ENCODE assay signal across 18 cellular contexts in genomic region chr4:109973529-109973905, GRCh38.
A peak's percentile ranks its signal among the peaks of the same experiment; 100 is the strongest.
DNase-seq lines count a peak whose midpoint lies in the region; ATAC-seq, FAIRE-seq and TF ChIP-seq lines count a peak whose summit lies in the region.
"Had no signal": no experiment of that assay in that cellular context is flagged by ENCODE, and none has a peak within 500 bp of the region (broad histone marks: within the 10 kb centered on the region; RNA-seq: fewer than 3 reads in every experiment).

No MANE protein-coding gene starts in this region.

- BruUV-seq in mammary epithelial cell (replicated peaks; lab: Mats Ljungman, UMichigan) (no TSS peak), MCF 10A (replicated peaks; lab: Mats Ljungman, UMichigan) (no TSS peak)

- no peaks in the 10 kb centered on the region for H3K27me3 Mint-ChIP-seq in MCF 10A (ENCODE audit: insufficient read depth, unreplicated experiment)

- H3K27ac ChIP-seq in mammary epithelial cell (ENCODE audit: insufficient read depth, low read depth, low read length): no peak overlapping the region
- H3K27ac ChIP-seq in H1 (ENCODE audit: low read depth, low read length): no peak overlapping the region
- no peak overlapping the region for H3K27ac ChIP-seq in prostate gland

- H3K4me2 ChIP-seq in mammary epithelial cell (ENCODE audit: insufficient read depth, low read depth, low read length) (no peak overlapping the region), H1 (ENCODE audit: insufficient read depth in 1 of 2, low read depth in 2 of 2, low read length in 2 of 2) (peak overlapping the region; percentile 59 to 85)

- H3K4me3 Mint-ChIP-seq in MCF 10A (ENCODE audit: unreplicated experiment): no peak overlapping the region
- H3K4me3 Mint-ChIP-seq: CD14-positive monocyte, HFFc6 had no signal

- no peak overlapping the region for H3K4ac ChIP-seq in H1 (replicated peaks; ENCODE audit: insufficient read length, low read depth, low read length)

- no peaks in the 10 kb centered on the region for H3K9me3 ChIP-seq in mammary epithelial cell (replicated peaks; ENCODE audit: insufficient read depth, low read length)
- no peaks in the 10 kb centered on the region for H3K9me3 ChIP-seq in H1 (ENCODE audit: insufficient read depth in 2 of 2, low read depth in 1 of 2, low read length in 1 of 2)
- H3K9me3 ChIP-seq in mucosa of descending colon: no peaks in the 10 kb centered on the region
- no peaks in the 10 kb centered on the region for H3K9me3 ChIP-seq in prostate gland

- DNase-seq in mammary epithelial cell: no peak
- no peak for DNase-seq in MCF 10A (ENCODE audit: unreplicated experiment)
- no peak for DNase-seq in H1 (ENCODE audit: low read depth in 1 of 2, low spot score in 2 of 2)
- DNase-seq in mucosa of descending colon: peak in 1 of 3 donors; percentile 17
- no peak for DNase-seq in DMS 273 treated with DMSO at 0.1 percent for 48 hours (lab: John Stamatoyannopoulos, UW)
- DNase-seq in prostate gland (ENCODE audit: low spot score): no peak
- DNase-seq in mucosa of gallbladder (ENCODE audit: low spot score): no peak
- DNase-seq: COR-L47, DMS79, HFFc6, Kasumi-1, NCI-H1436, NCI-H2029 treated with DMSO at 0.1 percent for 48 hours, NCI-H524, RPMI8226 had no signal

- H4K20me1 ChIP-seq in mammary epithelial cell (ENCODE audit: insufficient read depth, low read length): no peaks in the 10 kb centered on the region
- no peaks in the 10 kb centered on the region for H4K20me1 ChIP-seq in H1 (replicated peaks in 1 of 2; ENCODE audit: control insufficient read depth in 1 of 2, insufficient read depth in 2 of 2, low read length in 2 of 2)

- H3K23me2 ChIP-seq in H1 (ENCODE audit: low read depth, low read length): peaks cover 4% of the 10 kb centered on the region

- H2BK5ac ChIP-seq in H1 (ENCODE audit: low read depth, low read length): no peak overlapping the region

- H2BK20ac ChIP-seq in H1 (ENCODE audit: low read length): no peak overlapping the region

- CTCF ChIA-PET in mammary epithelial cell (lab: Charles Lee; ENCODE audit: low non-redundant PET) (no interaction called here), MCF 10A (lab: Yijun Ruan, JAX) (no interaction called here), H1 (lab: Charles Lee; ENCODE audit: partially characterized antibody) (interaction anchor here (0.6 kb wide), 1 partner anchor 220 kb away, joined by 3 read pairs; no protein-coding TSS in a partner anchor)

- H3K4me3 ChIP-seq in mammary epithelial cell (replicated peaks in 1 of 3; ENCODE audit: insufficient read depth in 1 of 3, low read depth in 2 of 3, low read length in 3 of 3) (no peak overlapping the region), H1 (ENCODE audit: extremely low read depth in 1 of 4, insufficient read depth in 2 of 4, low read depth in 3 of 4, low read length in 4 of 4) (peak overlapping the region in 2 of 4 experiments; percentile 7 to 40; a peak in 4 of 8 replicates), mucosa of descending colon (no peak overlapping the region), prostate gland (no peak overlapping the region)

- H3K14ac ChIP-seq in H1 (ENCODE audit: insufficient read length): no peak overlapping the region

- ATAC-seq in mucosa of descending colon (peak; percentile 81), GM21367 (IDR thresholded peaks at IDR 0.05; ENCODE audit: unreplicated experiment) (no peak)

- TF ChIP-seq EP300 in H1 (IDR thresholded peaks at IDR 0.05; ENCODE audit: borderline replicate concordance in 1 of 2, low read depth in 2 of 2, low read length in 2 of 2): no peak

- no peak overlapping the region for H2BK120ac ChIP-seq in H1 (replicated peaks; ENCODE audit: low read depth, low read length)

- peak overlapping the region; percentile 36; the same call in 1 of the 2 replicates for H2BK15ac ChIP-seq in H1 (ENCODE audit: low read length)

- H4K5ac ChIP-seq in H1 (ENCODE audit: insufficient read length, low read depth, low read length): no peak overlapping the region

- no peaks in the 10 kb centered on the region for H3K9me3 Mint-ChIP-seq in MCF 10A (ENCODE audit: unreplicated experiment)
- H3K9me3 Mint-ChIP-seq: CD14-positive monocyte, HFFc6 had no signal

- H3K4me1 ChIP-seq in mammary epithelial cell (ENCODE audit: insufficient read depth, low read length): peaks cover 7% of the 10 kb centered on the region
- peaks cover 0 to 10% (median 4%) of the 10 kb centered on the region in 4 experiments; a peak in 3 of 7 replicates for H3K4me1 ChIP-seq in H1 (replicated peaks in 1 of 4; ENCODE audit: control insufficient read depth in 3 of 4, insufficient read depth in 4 of 4, low read length in 3 of 4)
- H3K4me1 ChIP-seq in mucosa of descending colon (ENCODE audit: low read depth): peaks cover 12% of the 10 kb centered on the region
- H3K4me1 ChIP-seq in prostate gland (replicated peaks): no peaks in the 10 kb centered on the region

- H3K36me3 ChIP-seq in mammary epithelial cell (ENCODE audit: insufficient read depth, low read length): no peaks in the 10 kb centered on the region
- no peaks in the 10 kb centered on the region for H3K36me3 ChIP-seq in H1 (ENCODE audit: control insufficient read depth in 2 of 4, insufficient read depth in 4 of 4, low read length in 3 of 4)
- H3K36me3 ChIP-seq in mucosa of descending colon (ENCODE audit: low read depth): no peaks in the 10 kb centered on the region
- H3K36me3 ChIP-seq in prostate gland: no peaks in the 10 kb centered on the region

- H2AK5ac ChIP-seq in H1 (ENCODE audit: low read depth, low read length): no peak overlapping the region

- H3K79me2 ChIP-seq in mammary epithelial cell (ENCODE audit: insufficient read depth, low read length) (no peaks in the 10 kb centered on the region), H1 (ENCODE audit: control insufficient read depth in 1 of 2, insufficient read depth in 2 of 2, low read length in 2 of 2) (no peaks in the 10 kb centered on the region)

- 38% methylated on average over 2 of the region's 2 CpGs for WGBS in mammary epithelial cell (ENCODE audit: low coverage, missing lambda C conversion rate)
- WGBS in H1 (ENCODE audit: extremely low coverage in 1 of 2, insufficient coverage in 1 of 2, insufficient read length in 1 of 2, insufficient replicate concordance in 2 of 2, low coverage in 1 of 2, low lambda C conversion rate in 2 of 2, missing lambda C conversion rate in 1 of 2), 2 experiments: 30 to 100% methylated on average over 1 to 2 of the region's 2 CpGs
- WGBS in prostate gland: 49% methylated on average over 2 of the region's 2 CpGs

- POLR2A ChIA-PET in MCF 10A (lab: Yijun Ruan, JAX) (interaction anchor here (0.6 kb wide), 1 partner anchor 559 kb away, joined by 4 read pairs; no protein-coding TSS in a partner anchor), H1 (lab: Charles Lee; ENCODE audit: partially characterized antibody) (interaction anchor here (0.7 kb wide), 1 partner anchor 297 kb away, joined by 5 read pairs; no protein-coding TSS in a partner anchor)

- FAIRE-seq in H1 (lab: Jason Lieb, UNC): peak; percentile 50
- FAIRE-seq: GM12891 had no signal

- no peak for TF ChIP-seq RAD21 in H1 (IDR thresholded peaks at IDR 0.05 in 1 of 2, conservative IDR thresholded peaks at IDR 0.05 in 1 of 2; ENCODE audit: low read depth in 2 of 2, low read length in 2 of 2)

- no peaks in the 10 kb centered on the region for H3K36me3 Mint-ChIP-seq in MCF 10A (ENCODE audit: insufficient read depth, unreplicated experiment)
- H3K36me3 Mint-ChIP-seq: CD14-positive monocyte had no signal

- dilution Hi-C loops in mammary epithelial cell (cut with HindIII; ENCODE audit: low sequenced_read_pairs): no loop called here

- no peak overlapping the region for H3K9ac ChIP-seq in mammary epithelial cell (ENCODE audit: insufficient read depth, low read length)
- H3K9ac ChIP-seq in H1 (replicated peaks in 1 of 4; ENCODE audit: extremely low read depth in 1 of 4, low read depth in 3 of 4, low read length in 3 of 4): no peak overlapping the region

- no peaks in the 10 kb centered on the region for H3K27me3 ChIP-seq in mammary epithelial cell (ENCODE audit: insufficient read depth, low read length)
- H3K27me3 ChIP-seq in H1 (replicated peaks in 1 of 4; ENCODE audit: control insufficient read depth in 3 of 4, extremely low read depth in 1 of 4, insufficient read depth in 3 of 4, low read length in 3 of 4): no peaks in the 10 kb centered on the region
- H3K27me3 ChIP-seq in prostate gland (replicated peaks; ENCODE audit: insufficient read depth): no peaks in the 10 kb centered on the region

- no peaks in the 10 kb centered on the region for H3K79me1 ChIP-seq in H1 (ENCODE audit: low read depth, low read length)

- in situ Hi-C loops in mammary epithelial cell (cut with MboI; ENCODE audit: low sequenced_read_pairs in 2 of 2): loop anchor here (10.0 to 25.0 kb wide), 4 partner anchors 159 to 549 kb away; partner anchors contain the start of genes CASP6 (in 1 of the 2) and GAR1 (in 1 of the 2)

- TF ChIP-seq POLR2A in H1 (IDR thresholded peaks at IDR 0.05; ENCODE audit: control extremely low read depth in 1 of 2, low read depth in 2 of 2, low read length in 2 of 2) (no peak), prostate gland (IDR thresholded peaks at IDR 0.05) (no peak)

- no peak overlapping the region for H3K27ac Mint-ChIP-seq in MCF 10A (ENCODE audit: low read depth, unreplicated experiment)
- H3K27ac Mint-ChIP-seq: HFFc6 had no signal

- TF ChIP-seq CTCF in mammary epithelial cell (conservative IDR thresholded peaks at IDR 0.05 in 1 of 2, IDR thresholded peaks at IDR 0.05 in 1 of 2; ENCODE audit: extremely low read depth in 1 of 2, insufficient read depth in 1 of 2, low read depth in 1 of 2, low read length in 2 of 2) (no peak), MCF 10A (IDR thresholded peaks at IDR 0.05; ENCODE audit: unreplicated experiment) (no peak), H1 (IDR thresholded peaks at IDR 0.05; ENCODE audit: control extremely low read depth in 1 of 3, insufficient read depth in 1 of 3, low read depth in 1 of 3, low read length in 3 of 3) (no peak), mucosa of descending colon (IDR thresholded peaks at IDR 0.05) (no peak), prostate gland (IDR thresholded peaks at IDR 0.05) (no peak)

- H2AFZ ChIP-seq in mammary epithelial cell (ENCODE audit: low read depth, low read length): peak overlapping the region; percentile 37
- peak overlapping the region; percentile 83 for H2AFZ ChIP-seq in H1 (ENCODE audit: low read length)

- H4K91ac ChIP-seq in H1 (replicated peaks; ENCODE audit: insufficient read length, low read length): no peak overlapping the region

- no peaks in the 10 kb centered on the region for H3K4me1 Mint-ChIP-seq in MCF 10A (ENCODE audit: insufficient read depth, unreplicated experiment)

- H4K8ac ChIP-seq in H1 (ENCODE audit: extremely low read depth, insufficient read depth, low read length): no peak overlapping the region

- peak overlapping the region; percentile 46; the same call in 1 of the 2 replicates for H2BK12ac ChIP-seq in H1 (ENCODE audit: low read depth, low read length)

- no peak overlapping the region for H3K23ac ChIP-seq in H1 (ENCODE audit: insufficient read length)

- H3K18ac ChIP-seq in H1 (ENCODE audit: extremely low read depth, low read length): no peak overlapping the region

- intact Hi-C loops in mammary epithelial cell (cut with micrococcal nuclease) (loop anchor here (10.0 kb wide), 1 partner anchor 429 kb away; no protein-coding TSS in a partner anchor), MCF 10A (cut with micrococcal nuclease) (no loop called here), mucosa of descending colon (cut with DNase I, micrococcal nuclease) (no loop called here), prostate gland (cut with DNase I) (loop anchor here (10.0 kb wide), 1 partner anchor 279 kb away; no protein-coding TSS in a partner anchor)

- H3K56ac ChIP-seq in H1 (replicated peaks; ENCODE audit: insufficient read length, low read depth, low read length): no peak overlapping the region

Comparison
In these comparisons a context has a peak if more than half of its experiments do, and no peak if none do; other contexts are left out.
1. intact Hi-C loops: an anchor here in mammary epithelial cell (10.0 kb wide) and prostate gland (10.0 kb wide); none called in MCF 10A and mucosa of descending colon.